ENCODE assay signal across 2 cellular contexts in the genomic region with DNA sequence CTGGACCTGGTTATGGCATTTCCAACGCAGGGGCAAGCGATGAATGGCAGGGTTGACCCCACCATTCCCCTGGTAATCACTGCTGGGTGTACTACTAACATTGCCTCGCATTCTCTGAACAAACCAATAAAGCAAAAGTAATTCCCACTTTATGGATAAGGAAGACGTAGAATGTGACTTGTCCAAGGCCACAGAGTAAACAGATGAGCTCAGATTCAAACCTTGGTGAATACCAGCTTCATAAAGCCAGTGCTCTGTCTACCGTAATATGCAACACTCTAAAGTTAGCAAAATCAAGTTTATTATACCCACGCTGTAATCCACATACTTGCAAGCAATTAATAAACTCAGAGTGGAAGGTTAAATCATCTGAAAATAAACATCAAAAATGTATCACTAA.
TF ChIP-seq lines count a peak whose summit lies in the region.

No MANE protein-coding gene starts in this region.

TF ChIP-seq in H1, 55 proteins besides CTCF, POLR2A, EP300 and RAD21:
- TF ChIP-seq TBP (IDR thresholded peaks at IDR 0.05; ENCODE audit: low read depth, low read length) (no peak), EGR1 (IDR thresholded peaks at IDR 0.05; ENCODE audit: borderline replicate concordance, low read depth, low read length) (no peak), TCF12 (IDR thresholded peaks at IDR 0.05; ENCODE audit: low read depth, low read length) (no peak), KDM1A (IDR thresholded peaks at IDR 0.05; ENCODE audit: borderline replicate concordance, low read length) (no peak), MAFK (IDR thresholded peaks at IDR 0.05; ENCODE audit: low read depth, low read length) (no peak), NANOG (IDR thresholded peaks at IDR 0.05; ENCODE audit: insufficient read depth, low read depth, low read length, poor library complexity, severe bottlenecking) (no peak), JUND (IDR thresholded peaks at IDR 0.05; ENCODE audit: low read length) (no peak)

TF ChIP-seq in HepG2, 621 proteins besides CTCF, POLR2A, EP300 and RAD21:
- TF ChIP-seq TEF (CRISPR knock-in tag; IDR thresholded peaks at IDR 0.05) (no peak), GZF1 (CRISPR knock-in tag; IDR thresholded peaks at IDR 0.05) (no peak), ZNF18 (CRISPR knock-in tag; IDR thresholded peaks at IDR 0.05; ENCODE audit: insufficient replicate concordance) (no peak), HOXD1 (CRISPR knock-in tag; IDR thresholded peaks at IDR 0.05) (no peak), ZSCAN12 (CRISPR knock-in tag; IDR thresholded peaks at IDR 0.05) (no peak), SAP130 (CRISPR knock-in tag; IDR thresholded peaks at IDR 0.05; ENCODE audit: low read depth) (no peak), NFE2L2 (IDR thresholded peaks at IDR 0.05; ENCODE audit: low read length) (no peak), CHCHD3 (CRISPR knock-in tag; IDR thresholded peaks at IDR 0.05) (no peak), SNAPC2 (CRISPR knock-in tag; IDR thresholded peaks at IDR 0.05) (no peak), RFXAP (CRISPR knock-in tag; IDR thresholded peaks at IDR 0.05; ENCODE audit: borderline replicate concordance) (no peak), KLF9 (CRISPR knock-in tag; IDR thresholded peaks at IDR 0.05; ENCODE audit: low read depth) (no peak), MED1 (CRISPR knock-in tag; IDR thresholded peaks at IDR 0.05) (no peak), ZBTB42 (CRISPR knock-in tag; IDR thresholded peaks at IDR 0.05) (no peak)
- TF ChIP-seq, protein P1, sequence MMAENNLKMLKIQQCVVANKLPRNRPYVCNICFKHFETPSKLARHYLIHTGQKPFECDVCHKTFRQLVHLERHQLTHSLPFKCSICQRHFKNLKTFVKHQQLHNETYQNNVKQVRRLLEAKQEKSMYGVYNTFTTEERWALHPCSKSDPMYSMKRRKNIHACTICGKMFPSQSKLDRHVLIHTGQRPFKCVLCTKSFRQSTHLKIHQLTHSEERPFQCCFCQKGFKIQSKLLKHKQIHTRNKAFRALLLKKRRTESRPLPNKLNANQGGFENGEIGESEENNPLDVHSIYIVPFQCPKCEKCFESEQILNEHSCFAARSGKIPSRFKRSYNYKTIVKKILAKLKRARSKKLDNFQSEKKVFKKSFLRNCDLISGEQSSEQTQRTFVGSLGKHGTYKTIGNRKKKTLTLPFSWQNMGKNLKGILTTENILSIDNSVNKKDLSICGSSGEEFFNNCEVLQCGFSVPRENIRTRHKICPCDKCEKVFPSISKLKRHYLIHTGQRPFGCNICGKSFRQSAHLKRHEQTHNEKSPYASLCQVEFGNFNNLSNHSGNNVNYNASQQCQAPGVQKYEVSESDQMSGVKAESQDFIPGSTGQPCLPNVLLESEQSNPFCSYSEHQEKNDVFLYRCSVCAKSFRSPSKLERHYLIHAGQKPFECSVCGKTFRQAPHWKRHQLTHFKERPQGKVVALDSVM (CRISPR knock-in tag; IDR thresholded peaks at IDR 0.05): no peak
- TF ChIP-seq, protein P2, sequence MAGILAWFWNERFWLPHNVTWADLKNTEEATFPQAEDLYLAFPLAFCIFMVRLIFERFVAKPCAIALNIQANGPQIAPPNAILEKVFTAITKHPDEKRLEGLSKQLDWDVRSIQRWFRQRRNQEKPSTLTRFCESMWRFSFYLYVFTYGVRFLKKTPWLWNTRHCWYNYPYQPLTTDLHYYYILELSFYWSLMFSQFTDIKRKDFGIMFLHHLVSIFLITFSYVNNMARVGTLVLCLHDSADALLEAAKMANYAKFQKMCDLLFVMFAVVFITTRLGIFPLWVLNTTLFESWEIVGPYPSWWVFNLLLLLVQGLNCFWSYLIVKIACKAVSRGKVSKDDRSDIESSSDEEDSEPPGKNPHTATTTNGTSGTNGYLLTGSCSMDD (CRISPR knock-in tag; IDR thresholded peaks at IDR 0.05): no peak
TF ChIP-seq in HepG2: peak in this region for 0.
